Comparison of ENCODE assay signal across 14 cellular contexts in genomic region chr1:7518411-7518810, GRCh38.
DNase-seq lines count a peak whose midpoint lies in the region; ATAC-seq and TF ChIP-seq lines count a peak whose summit lies in the region.
"Had no signal": no experiment of that assay in that cellular context is flagged by ENCODE, and none has a peak within 500 bp of the region (broad histone marks: within the 10 kb centered on the region; RNA-seq: fewer than 3 reads in every experiment).

No MANE protein-coding gene starts in this region.

- WGBS in right cardiac atrium: 83% methylated on average over 8 of the region's 8 CpGs

- H3K27ac ChIP-seq in left ventricle myocardium inferior (replicated peaks) (peak overlapping the region; percentile 84), right cardiac atrium (ENCODE audit: low read length) (peak overlapping the region; percentile 37), gastrocnemius medialis (peak overlapping the region in 3 of 4 donors; percentile 38 to 76 (median 66))
- H3K27ac ChIP-seq in naive thymus-derived CD4-positive, alpha-beta T cell (ENCODE audit: low read depth, low read length): no peak overlapping the region

- no peaks in the 10 kb centered on the region for H3K36me3 Mint-ChIP-seq in naive thymus-derived CD4-positive, alpha-beta T cell
- H3K36me3 Mint-ChIP-seq: CD14-positive monocyte; CD8-positive, alpha-beta T cell had no signal

- ATAC-seq in Right ventricle myocardium inferior (no peak), right cardiac atrium (peak in 1 of 2 donors; percentile 5), gastrocnemius medialis (no peak)
- no peak for ATAC-seq in naive thymus-derived CD4-positive, alpha-beta T cell
- ATAC-seq: CD8-positive, alpha-beta T cell had no signal

- in situ Hi-C loops in gastrocnemius medialis (cut with MboI; ENCODE audit: low sequenced_read_pairs in 4 of 4): no loop called here

- H3K27me3 Mint-ChIP-seq in naive thymus-derived CD4-positive, alpha-beta T cell: peaks cover 3 to 19% (median 15%) of the 10 kb centered on the region in 5 donors

- no peak for TF ChIP-seq POLR2A in gastrocnemius medialis (IDR thresholded peaks at IDR 0.05)

- no peak for TF ChIP-seq CTCF in left ventricle myocardium inferior (IDR thresholded peaks at IDR 0.05; ENCODE audit: borderline replicate concordance)
- TF ChIP-seq CTCF in gastrocnemius medialis (IDR thresholded peaks at IDR 0.05 in 4 of 5, conservative IDR thresholded peaks at IDR 0.05 in 1 of 5): no peak

- H3K27me3 ChIP-seq in left ventricle myocardium inferior (ENCODE audit: low read depth): no peaks in the 10 kb centered on the region
- H3K27me3 ChIP-seq in right cardiac atrium (ENCODE audit: control insufficient read depth, insufficient read depth): no peaks in the 10 kb centered on the region
- no peaks in the 10 kb centered on the region for H3K27me3 ChIP-seq in gastrocnemius medialis
- H3K27me3 ChIP-seq in naive thymus-derived CD4-positive, alpha-beta T cell (ENCODE audit: control insufficient read depth in 2 of 2, insufficient read depth in 2 of 2, low read length in 2 of 2): no peaks in the 10 kb centered on the region

- H3K4me3 ChIP-seq in left ventricle myocardium inferior (no peak overlapping the region), right cardiac atrium (ENCODE audit: low read length) (no peak overlapping the region), gastrocnemius medialis (no peak overlapping the region)
- H3K4me3 ChIP-seq in naive thymus-derived CD4-positive, alpha-beta T cell (ENCODE audit: low read length): no peak overlapping the region
- H3K4me3 ChIP-seq: A549 had no signal

- POLR2A ChIA-PET in naive thymus-derived CD4-positive, alpha-beta T cell (lab: Charles Lee): no interaction called here

- H3K4me1 ChIP-seq in left ventricle myocardium inferior: peaks cover 36% of the 10 kb centered on the region
- H3K4me1 ChIP-seq in right cardiac atrium (ENCODE audit: control insufficient read depth, insufficient read depth, low read length): peaks cover 7% of the 10 kb centered on the region
- peaks cover 9 to 14% of the 10 kb centered on the region in 2 donors for H3K4me1 ChIP-seq in gastrocnemius medialis
- no peaks in the 10 kb centered on the region for H3K4me1 ChIP-seq in naive thymus-derived CD4-positive, alpha-beta T cell (ENCODE audit: control insufficient read depth in 2 of 2, insufficient read depth in 2 of 2, low read length in 2 of 2)

- no peak overlapping the region for H3K27ac Mint-ChIP-seq in naive thymus-derived CD4-positive, alpha-beta T cell
- H3K27ac Mint-ChIP-seq: CD14-positive monocyte; CD8-positive, alpha-beta T cell; H9 had no signal

- H3K36me3 ChIP-seq in left ventricle myocardium inferior: no peaks in the 10 kb centered on the region
- no peaks in the 10 kb centered on the region for H3K36me3 ChIP-seq in gastrocnemius medialis
- no peaks in the 10 kb centered on the region for H3K36me3 ChIP-seq in naive thymus-derived CD4-positive, alpha-beta T cell (ENCODE audit: control insufficient read depth in 2 of 3, insufficient read depth in 3 of 3, low read length in 3 of 3)

- no peak overlapping the region for H3K4me3 Mint-ChIP-seq in naive thymus-derived CD4-positive, alpha-beta T cell
- H3K4me3 Mint-ChIP-seq: CD14-positive monocyte; CD8-positive, alpha-beta T cell; H9 had no signal

- peaks cover 0 to 1% (median 0%) of the 10 kb centered on the region in 11 donors for H3K9me3 Mint-ChIP-seq in naive thymus-derived CD4-positive, alpha-beta T cell
- H3K9me3 Mint-ChIP-seq: CD8-positive, alpha-beta T cell had no signal

- H3K4me1 Mint-ChIP-seq in naive thymus-derived CD4-positive, alpha-beta T cell: no peaks in the 10 kb centered on the region

- intact Hi-C loops in left ventricle myocardium inferior (cut with micrococcal nuclease): no loop called here
- intact Hi-C loops in Right ventricle myocardium inferior (cut with DNase I): loop anchor here (2.0 to 5.0 kb wide), 3 partner anchors 129 to 228 kb away; no protein-coding TSS in a partner anchor
- intact Hi-C loops in right cardiac atrium (cut with DNase I): loop anchor here in 1 of 4 donors (10.0 kb wide), 1 partner anchor 56 kb away; no protein-coding TSS in a partner anchor
- intact Hi-C loops in gastrocnemius medialis (cut with DNase I; ENCODE audit: low total_unique reads): no loop called here
- intact Hi-C loops in naive thymus-derived CD4-positive, alpha-beta T cell (cut with micrococcal nuclease): no loop called here

- CTCF ChIA-PET in naive thymus-derived CD4-positive, alpha-beta T cell (lab: Charles Lee): no interaction called here

- no peaks in the 10 kb centered on the region for H3K9me3 ChIP-seq in left ventricle myocardium inferior (replicated peaks)
- H3K9me3 ChIP-seq in right cardiac atrium (ENCODE audit: control insufficient read depth, low read length): no peaks in the 10 kb centered on the region
- no peaks in the 10 kb centered on the region for H3K9me3 ChIP-seq in gastrocnemius medialis
- no peaks in the 10 kb centered on the region for H3K9me3 ChIP-seq in naive thymus-derived CD4-positive, alpha-beta T cell (ENCODE audit: control insufficient read depth in 2 of 3, low read length in 3 of 3)
- H3K9me3 ChIP-seq: A549 had no signal

- DNase-seq in left ventricle myocardium inferior (no peak), Right ventricle myocardium inferior (ENCODE audit: missing footprints) (no peak), right cardiac atrium (no peak), gastrocnemius medialis (no peak)
- no peak for DNase-seq in stimulated activated naive CD4-positive, alpha-beta T cell treated with Interleukin-2 at 50 U/mL for 16 hours (lab: John Stamatoyannopoulos, UW)
- DNase-seq in naive thymus-derived CD4-positive, alpha-beta T cell: no peak
- DNase-seq: CD8-positive, alpha-beta T cell; COR-L47; DMS153; GF-D8; GOT3; H9 had no signal
